ENCODE assay signal across 1 cellular context in the genomic region with DNA sequence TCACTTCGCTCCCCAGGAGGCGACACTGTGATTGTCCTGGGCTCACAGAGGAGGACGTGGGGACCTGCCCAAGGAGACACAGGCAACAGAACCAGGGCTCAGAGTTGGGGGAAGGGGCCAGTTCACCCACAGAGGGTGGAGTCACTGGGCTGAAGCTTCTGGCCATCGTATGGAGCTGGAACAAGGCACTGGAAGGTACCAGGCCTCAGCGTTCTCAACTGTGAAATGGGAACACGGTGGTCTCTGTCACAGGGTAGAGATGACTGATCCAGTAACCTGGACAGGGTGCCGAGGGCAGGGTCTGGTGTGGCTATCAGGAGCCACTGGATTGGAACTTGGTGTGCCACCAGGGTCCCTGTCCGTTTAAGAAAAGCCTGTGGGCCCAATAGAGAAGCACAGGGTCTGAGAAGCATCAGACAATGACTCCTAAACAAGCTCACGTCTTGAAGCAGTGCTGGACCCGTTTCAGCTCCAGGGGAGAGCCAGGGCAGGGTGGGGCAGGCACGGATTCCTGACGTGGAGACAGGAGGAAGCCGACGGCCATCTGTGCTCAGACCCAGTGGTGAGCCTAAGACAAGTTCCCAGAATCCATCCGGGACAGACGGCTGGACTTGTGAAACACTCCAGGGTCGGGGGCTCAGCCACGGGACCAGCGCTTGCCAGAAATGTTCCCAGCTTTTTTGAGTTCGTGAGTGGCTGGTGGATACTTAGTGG.
TF ChIP-seq lines count a peak whose summit lies in the region.

No MANE protein-coding gene starts in this region.

TF ChIP-seq in HepG2, 621 proteins besides CTCF, POLR2A, EP300 and RAD21:
- TF ChIP-seq ZNF629 (CRISPR knock-in tag; conservative IDR thresholded peaks at IDR 0.05) (peak; percentile 90), ZBTB38 (CRISPR knock-in tag; IDR thresholded peaks at IDR 0.05) (0 out of 2 replicates have a peak, but pooled peaks have one; percentile 18), PLRG1 (conservative IDR thresholded peaks at IDR 0.05) (no peak), ZMYM4 (CRISPR knock-in tag; IDR thresholded peaks at IDR 0.05) (no peak), GLI4 (CRISPR knock-in tag; IDR thresholded peaks at IDR 0.05; ENCODE audit: borderline replicate concordance) (no peak), ZMYM3 (CRISPR knock-in tag; IDR thresholded peaks at IDR 0.05) (peak; percentile 75; the same call in 1 of the 2 replicates), ADNP (CRISPR knock-in tag; IDR thresholded peaks at IDR 0.05) (peak; percentile 46; the same call in 1 of the 2 replicates), KDM5A (IDR thresholded peaks at IDR 0.05; ENCODE audit: borderline replicate concordance, low read length) (no peak), NONO (IDR thresholded peaks at IDR 0.05) (no peak), NONO (CRISPR knock-in tag; conservative IDR thresholded peaks at IDR 0.05) (0 out of 2 replicates have a peak, but pooled peaks have one; percentile 8), JARID2 (CRISPR knock-in tag; IDR thresholded peaks at IDR 0.05; ENCODE audit: insufficient replicate concordance) (no peak), ZNF496 (CRISPR knock-in tag; IDR thresholded peaks at IDR 0.05; ENCODE audit: insufficient replicate concordance) (no peak), KDM1A (CRISPR knock-in tag; IDR thresholded peaks at IDR 0.05) (peak; percentile 38; the same call in 1 of the 2 replicates)
- TF ChIP-seq, protein P1, sequence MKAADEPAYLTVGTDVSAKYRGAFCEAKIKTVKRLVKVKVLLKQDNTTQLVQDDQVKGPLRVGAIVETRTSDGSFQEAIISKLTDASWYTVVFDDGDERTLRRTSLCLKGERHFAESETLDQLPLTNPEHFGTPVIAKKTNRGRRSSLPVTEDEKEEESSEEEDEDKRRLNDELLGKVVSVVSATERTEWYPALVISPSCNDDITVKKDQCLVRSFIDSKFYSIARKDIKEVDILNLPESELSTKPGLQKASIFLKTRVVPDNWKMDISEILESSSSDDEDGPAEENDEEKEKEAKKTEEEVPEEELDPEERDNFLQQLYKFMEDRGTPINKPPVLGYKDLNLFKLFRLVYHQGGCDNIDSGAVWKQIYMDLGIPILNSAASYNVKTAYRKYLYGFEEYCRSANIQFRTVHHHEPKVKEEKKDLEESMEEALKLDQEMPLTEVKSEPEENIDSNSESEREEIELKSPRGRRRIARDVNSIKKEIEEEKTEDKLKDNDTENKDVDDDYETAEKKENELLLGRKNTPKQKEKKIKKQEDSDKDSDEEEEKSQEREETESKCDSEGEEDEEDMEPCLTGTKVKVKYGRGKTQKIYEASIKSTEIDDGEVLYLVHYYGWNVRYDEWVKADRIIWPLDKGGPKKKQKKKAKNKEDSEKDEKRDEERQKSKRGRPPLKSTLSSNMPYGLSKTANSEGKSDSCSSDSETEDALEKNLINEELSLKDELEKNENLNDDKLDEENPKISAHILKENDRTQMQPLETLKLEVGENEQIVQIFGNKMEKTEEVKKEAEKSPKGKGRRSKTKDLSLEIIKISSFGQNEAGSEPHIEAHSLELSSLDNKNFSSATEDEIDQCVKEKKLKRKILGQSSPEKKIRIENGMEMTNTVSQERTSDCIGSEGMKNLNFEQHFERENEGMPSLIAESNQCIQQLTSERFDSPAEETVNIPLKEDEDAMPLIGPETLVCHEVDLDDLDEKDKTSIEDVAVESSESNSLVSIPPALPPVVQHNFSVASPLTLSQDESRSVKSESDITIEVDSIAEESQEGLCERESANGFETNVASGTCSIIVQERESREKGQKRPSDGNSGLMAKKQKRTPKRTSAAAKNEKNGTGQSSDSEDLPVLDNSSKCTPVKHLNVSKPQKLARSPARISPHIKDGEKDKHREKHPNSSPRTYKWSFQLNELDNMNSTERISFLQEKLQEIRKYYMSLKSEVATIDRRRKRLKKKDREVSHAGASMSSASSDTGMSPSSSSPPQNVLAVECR (CRISPR knock-in tag; IDR thresholded peaks at IDR 0.05; ENCODE audit: borderline replicate concordance) = 0 out of 2 replicates have a peak, but pooled peaks have one; percentile 11
